Comparison of ENCODE assay signal across 9 cellular contexts in the genomic region with DNA sequence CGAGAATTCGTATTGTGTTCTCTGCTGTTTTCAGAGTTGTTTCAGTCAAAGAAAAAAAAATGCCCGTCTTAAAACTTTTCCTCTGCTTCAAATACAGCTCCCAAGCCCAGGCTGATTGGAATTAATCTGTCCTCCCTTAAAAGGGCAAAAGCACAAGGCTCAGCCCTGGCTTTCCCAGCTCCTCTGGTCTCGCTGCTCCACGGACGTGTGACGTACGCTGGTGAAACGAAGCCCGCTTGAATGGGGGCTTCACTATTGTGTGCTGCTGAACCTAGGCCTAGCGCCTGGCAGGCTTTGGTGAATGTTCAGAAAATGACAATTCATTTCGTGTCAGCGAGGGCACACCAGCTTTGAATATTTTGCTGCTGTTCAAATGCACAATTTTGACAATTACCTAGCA. TPM values are rescaled to one million over a fixed set of nuclear protein-coding genes. Genes with fewer than 3 reads are reported as not detected.
DNase-seq lines count a peak whose midpoint lies in the region; ATAC-seq and TF ChIP-seq lines count a peak whose summit lies in the region.
"Had no signal": no experiment of that assay in that cellular context is flagged by ENCODE, and none has a peak within 500 bp of the region (broad histone marks: within the 10 kb centered on the region; RNA-seq: fewer than 3 reads in every experiment).

No MANE protein-coding gene starts in this region.

- H3K36me3 ChIP-seq in cardiac muscle cell, result no peaks in the 10 kb centered on the region
- peaks cover under 1 to 12% (median 4%) of the 10 kb centered on the region in 4 donors for H3K36me3 ChIP-seq in esophagus muscularis mucosa
- no peaks in the 10 kb centered on the region for H3K36me3 ChIP-seq in neural progenitor cell
- H3K36me3 ChIP-seq: MG63 had no signal

- H3K27me3 ChIP-seq in cardiac muscle cell, result no peaks in the 10 kb centered on the region
- H3K27me3 ChIP-seq in esophagus muscularis mucosa, result peaks cover 0 to 3% (median 0%) of the 10 kb centered on the region in 4 donors
- no peaks in the 10 kb centered on the region for H3K27me3 ChIP-seq in neural progenitor cell
- H3K27me3 ChIP-seq: MG63 had no signal

- H3K9ac ChIP-seq in neural progenitor cell, result no peak overlapping the region

- H3K27ac ChIP-seq in cardiac muscle cell (peak overlapping the region; percentile 93), esophagus muscularis mucosa (replicated peaks in 1 of 4) (peak overlapping the region; percentile 93 to 94 (median 93)), neural progenitor cell (no peak overlapping the region)

- H3K4me1 Mint-ChIP-seq in neural progenitor cell (peaks cover 3% of the 10 kb centered on the region), type B pancreatic cell (ENCODE audit: unreplicated experiment) (peaks cover 7% of the 10 kb centered on the region)

- peak overlapping the region; percentile 27 for H2AFZ ChIP-seq in neural progenitor cell (replicated peaks)

- WGBS in esophagus muscularis mucosa, result 84% methylated on average over 13 of the region's 13 CpGs

- no peaks in the 10 kb centered on the region for H3K79me2 ChIP-seq in neural progenitor cell (ENCODE audit: low read depth)

- H4K20me1 ChIP-seq in neural progenitor cell (ENCODE audit: low read depth), result no peaks in the 10 kb centered on the region

- H3K27me3 Mint-ChIP-seq in neural progenitor cell (ENCODE audit: insufficient read depth, low read depth), result peaks cover 13% of the 10 kb centered on the region
- H3K27me3 Mint-ChIP-seq in type B pancreatic cell, result no peaks in the 10 kb centered on the region

- H3K36me3 Mint-ChIP-seq in neural progenitor cell (peaks cover 11% of the 10 kb centered on the region), type B pancreatic cell (peaks cover 20% of the 10 kb centered on the region)

- no peak for ATAC-seq in HG03520 (IDR thresholded peaks at IDR 0.05; ENCODE audit: unreplicated experiment)
- ATAC-seq in HG03432 (IDR thresholded peaks at IDR 0.05; ENCODE audit: unreplicated experiment), result no peak

- H3K4me1 ChIP-seq in cardiac muscle cell (ENCODE audit: low read depth) (peaks cover 5% of the 10 kb centered on the region), esophagus muscularis mucosa (peaks cover 14 to 28% (median 19%) of the 10 kb centered on the region in 4 donors), neural progenitor cell (peaks cover 8% of the 10 kb centered on the region)

- no peak for TF ChIP-seq POLR2A in esophagus muscularis mucosa (IDR thresholded peaks at IDR 0.05; ENCODE audit: low read depth)

- H3K9me3 ChIP-seq in cardiac muscle cell (ENCODE audit: low read depth) (no peaks in the 10 kb centered on the region), esophagus muscularis mucosa (peaks cover 0 to 34% (median 15%) of the 10 kb centered on the region in 4 donors), neural progenitor cell (ENCODE audit: low read depth) (no peaks in the 10 kb centered on the region)

- H3F3A ChIP-seq in neural progenitor cell (ENCODE audit: low read depth), result peaks cover 6% of the 10 kb centered on the region

- TF ChIP-seq EP300 in esophagus muscularis mucosa (IDR thresholded peaks at IDR 0.05), result no peak

- H3K4me3 ChIP-seq in cardiac muscle cell (peak overlapping the region; percentile 56), esophagus muscularis mucosa (peak overlapping the region; percentile 63 to 80 (median 72)), neural progenitor cell (peak overlapping the region; percentile 62)
- H3K4me3 ChIP-seq: MG63 had no signal

- H3K4me3 Mint-ChIP-seq in neural progenitor cell, result peak overlapping the region; percentile 80
- H3K4me3 Mint-ChIP-seq in type B pancreatic cell, result peak overlapping the region; percentile 91

- intact Hi-C loops in cardiac septum (cut with DNase I), result loop anchor here (5.0 kb wide), 1 partner anchor 111 kb away; a partner anchor contains a TSS
- intact Hi-C loops in esophagus muscularis mucosa (cut with DNase I), result no loop called here

- H3K27ac Mint-ChIP-seq in neural progenitor cell (no peak overlapping the region), type B pancreatic cell (peak overlapping the region; percentile 97)

- TF ChIP-seq CTCF in cardiac muscle cell (IDR thresholded peaks at IDR 0.05; ENCODE audit: low read depth, low read length) (no peak), esophagus muscularis mucosa (IDR thresholded peaks at IDR 0.05) (no peak), neural progenitor cell (IDR thresholded peaks at IDR 0.05) (no peak), type B pancreatic cell (conservative IDR thresholded peaks at IDR 0.05) (no peak)

- peak in 1 of 2 donors; percentile 8 for DNase-seq in cardiac muscle cell (ENCODE audit: low read depth in 1 of 2, low spot score in 1 of 2)
- no peak for DNase-seq in cardiac septum (ENCODE audit: low spot score)
- no peak for DNase-seq in esophagus muscularis mucosa (ENCODE audit: extremely low spot score)
- peak; percentile 28 for DNase-seq in neural progenitor cell (ENCODE audit: low spot score)
- DNase-seq in type B pancreatic cell (ENCODE audit: extremely low spot score, unreplicated experiment), result no peak
- DNase-seq in NCI-H2196 (lab: John Stamatoyannopoulos, UW; ENCODE audit: unreplicated experiment), result no peak

- peak overlapping the region; percentile 71 for H3K4me2 ChIP-seq in neural progenitor cell

- peaks cover 64% of the 10 kb centered on the region for H3K9me3 Mint-ChIP-seq in neural progenitor cell
- peaks cover 7% of the 10 kb centered on the region for H3K9me3 Mint-ChIP-seq in type B pancreatic cell

RNA-seq across cellular contexts. Expression of a gene that starts 0.7 kb away (rescaled TPM):
- total RNA-seq in cardiac muscle cell, result 11.7 and 14.0 TPM in 2 replicates
- 10.2 and 11.2 TPM in 2 replicates for polyA plus RNA-seq in cardiac muscle cell
- 4.2 TPM for total RNA-seq in cardiac septum
- total RNA-seq in esophagus muscularis mucosa, result 1 to 10 TPM; 5.1 to 9.1 (median 6.6) TPM
- total RNA-seq in neural progenitor cell (ENCODE audit: low replicate concordance), result 9.5 and 11.1 TPM in 2 replicates
- total RNA-seq in type B pancreatic cell (ENCODE audit: low replicate concordance), result 12.0 and 13.1 TPM in 2 replicates

RNA-seq across cellular contexts. Expression of a gene that starts 24.6 kb away (rescaled TPM):
- total RNA-seq in cardiac muscle cell (31.9 and 38.4 TPM in 2 replicates), cardiac septum (not detected), esophagus muscularis mucosa (not detected), neural progenitor cell (ENCODE audit: low replicate concordance) (0.67 and 4.1 TPM in 2 replicates), type B pancreatic cell (ENCODE audit: low replicate concordance) (0.95 and 1.9 TPM in 2 replicates)
- polyA plus RNA-seq in cardiac muscle cell, result 22.0 and 24.6 TPM in 2 replicates

RNA-seq across cellular contexts. Expression of a gene that starts 39.6 kb away (rescaled TPM):
- total RNA-seq in cardiac muscle cell (173 and 243 TPM in 2 replicates), cardiac septum (71.7 TPM), esophagus muscularis mucosa (100 to 1,000 TPM in 3 of 4 donors, 10 to 100 TPM in 1; 93.0 to 141 (median 124) TPM), neural progenitor cell (ENCODE audit: low replicate concordance) (49.1 and 144 TPM in 2 replicates), type B pancreatic cell (ENCODE audit: low replicate concordance) (59.0 and 82.4 TPM in 2 replicates)
- polyA plus RNA-seq in cardiac muscle cell, result 127 and 191 TPM in 2 replicates

RNA-seq across cellular contexts. Expression of a gene that starts 55.8 kb away (rescaled TPM):
- 50.5 and 87.4 TPM in 2 replicates for total RNA-seq in cardiac muscle cell
- 30.0 and 31.2 TPM in 2 replicates for polyA plus RNA-seq in cardiac muscle cell
- total RNA-seq in cardiac septum, result 13.8 TPM
- 10 to 100 TPM in 3 of 4 donors, 1 to 10 TPM in 1; 7.6 to 23.3 (median 15.5) TPM for total RNA-seq in esophagus muscularis mucosa
- total RNA-seq in neural progenitor cell (ENCODE audit: low replicate concordance), result 48.7 and 50.9 TPM in 2 replicates
- 28.1 and 39.1 TPM in 2 replicates for total RNA-seq in type B pancreatic cell (ENCODE audit: low replicate concordance)
